ENCODE assay signal across 16 cellular contexts in the genomic region with DNA sequence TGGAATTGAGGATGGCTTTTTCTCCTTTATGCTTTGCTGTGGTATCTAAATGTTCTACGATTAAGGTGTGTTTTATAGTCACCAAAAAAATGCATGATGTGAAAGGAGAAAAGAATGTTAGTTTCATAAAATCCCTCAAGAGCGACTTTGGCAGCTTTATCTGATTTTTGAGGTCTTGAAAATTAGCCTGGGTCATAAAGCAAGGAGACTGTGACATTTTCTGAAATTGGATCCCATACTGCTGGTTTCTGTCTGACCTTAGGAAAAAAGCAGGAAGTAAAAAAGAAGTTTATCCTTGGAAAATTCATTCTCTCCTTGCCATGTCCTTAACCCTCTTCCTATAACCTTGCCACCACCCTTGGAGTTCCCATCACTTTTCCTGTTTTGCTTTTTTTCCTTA.
DNase-seq lines count a peak whose midpoint lies in the region; ATAC-seq, FAIRE-seq and TF ChIP-seq lines count a peak whose summit lies in the region.
"Had no signal": no experiment of that assay in that cellular context is flagged by ENCODE, and none has a peak within 500 bp of the region (broad histone marks: within the 10 kb centered on the region; RNA-seq: fewer than 3 reads in every experiment).

No MANE protein-coding gene starts in this region.

- H3K9me3 ChIP-seq in neural progenitor cell (ENCODE audit: low read depth) = no peaks in the 10 kb centered on the region
- no peaks in the 10 kb centered on the region for H3K9me3 ChIP-seq in naive thymus-derived CD4-positive, alpha-beta T cell (ENCODE audit: control insufficient read depth in 2 of 3, low read length in 3 of 3)
- H3K9me3 ChIP-seq: BLaER1, Caco-2 had no signal

- H3K36me3 Mint-ChIP-seq in HFFc6 (ENCODE audit: low read depth) (no peaks in the 10 kb centered on the region), neural progenitor cell (no peaks in the 10 kb centered on the region)
- H3K36me3 Mint-ChIP-seq in activated T-helper 2 cell treated with anti-CD3 and anti-CD28 coated beads, Interferon-gamma antibody, Interleukin-2, Interleukin-4, amounts not matched to agents 10 μg/mL and 5 μg/mL and 100 μg/mL, durations not matched to agents 14 hours and 24 hours and 36 hours (ENCODE audit: low read depth) = peaks cover 2% of the 10 kb centered on the region
- no peaks in the 10 kb centered on the region for H3K36me3 Mint-ChIP-seq in naive thymus-derived CD4-positive, alpha-beta T cell
- H3K36me3 Mint-ChIP-seq: CD8-positive, alpha-beta memory T cell had no signal

- H2AFZ ChIP-seq in neural progenitor cell (replicated peaks) = no peak overlapping the region

- H3K9me3 Mint-ChIP-seq in HFFc6 (no peaks in the 10 kb centered on the region), neural progenitor cell (no peaks in the 10 kb centered on the region)
- no peaks in the 10 kb centered on the region for H3K9me3 Mint-ChIP-seq in activated T-helper 2 cell treated with anti-CD3 and anti-CD28 coated beads, Interferon-gamma antibody, Interleukin-2, Interleukin-4, amounts not matched to agents 10 μg/mL and 5 μg/mL and 100 μg/mL, durations not matched to agents 14 hours and 24 hours and 36 hours
- H3K9me3 Mint-ChIP-seq in naive thymus-derived CD4-positive, alpha-beta T cell = peaks cover 0 to 2% (median 0%) of the 10 kb centered on the region in 11 donors
- H3K9me3 Mint-ChIP-seq: CD8-positive, alpha-beta memory T cell; H9 had no signal

- H4K20me1 ChIP-seq in neural progenitor cell (ENCODE audit: low read depth) = no peaks in the 10 kb centered on the region
- H4K20me1 ChIP-seq: BLaER1 had no signal

- no peak for FAIRE-seq in D721Med (lab: Jason Lieb, UNC)
- FAIRE-seq: GM12878, GM18507 had no signal

- peaks cover 12% of the 10 kb centered on the region for H3K27me3 Mint-ChIP-seq in HFFc6 (ENCODE audit: insufficient read depth)
- H3K27me3 Mint-ChIP-seq in activated T-helper 2 cell treated with anti-CD3 and anti-CD28 coated beads, Interferon-gamma antibody, Interleukin-2, Interleukin-4, amounts not matched to agents 10 μg/mL and 5 μg/mL and 100 μg/mL, durations not matched to agents 14 hours and 24 hours and 36 hours (ENCODE audit: low read depth) = peaks cover 3% of the 10 kb centered on the region
- peaks cover 10% of the 10 kb centered on the region for H3K27me3 Mint-ChIP-seq in neural progenitor cell (ENCODE audit: insufficient read depth, low read depth)
- peaks cover 0 to 15% (median 4%) of the 10 kb centered on the region in 5 donors for H3K27me3 Mint-ChIP-seq in naive thymus-derived CD4-positive, alpha-beta T cell

- no peaks in the 10 kb centered on the region for H3K36me3 ChIP-seq in neural progenitor cell
- no peaks in the 10 kb centered on the region for H3K36me3 ChIP-seq in naive thymus-derived CD4-positive, alpha-beta T cell (ENCODE audit: control insufficient read depth in 2 of 3, insufficient read depth in 3 of 3, low read length in 3 of 3)
- H3K36me3 ChIP-seq: BLaER1 had no signal

- ATAC-seq in naive thymus-derived CD4-positive, alpha-beta T cell = no peak
- ATAC-seq: GM12878 had no signal

- peaks cover 51% of the 10 kb centered on the region for H3K4me1 ChIP-seq in neural progenitor cell
- H3K4me1 ChIP-seq in naive thymus-derived CD4-positive, alpha-beta T cell (ENCODE audit: control insufficient read depth in 2 of 2, insufficient read depth in 2 of 2, low read length in 2 of 2) = no peaks in the 10 kb centered on the region

- DNase-seq in HFFc6 (peak; percentile 16), neural progenitor cell (ENCODE audit: low spot score) (no peak), D721Med (ENCODE audit: insufficient read length, low spot score) (no peak), dermis blood vessel endothelial cell (no peak)
- DNase-seq in activated T-helper 2 cell treated with anti-CD3 and anti-CD28 coated beads, Interferon-gamma antibody, Interleukin-2, Interleukin-4, amounts not matched to agents 10 μg/mL and 5 μg/mL and 100 μg/mL, durations not matched to agents 14 hours and 24 hours and 36 hours (ENCODE audit: low spot score) = no peak
- no peak for DNase-seq in naive thymus-derived CD4-positive, alpha-beta T cell
- DNase-seq in activated naive CD4-positive, alpha-beta T cell (lab: John Stamatoyannopoulos, UW) = no peak
- DNase-seq: Caco-2; CD8-positive, alpha-beta memory T cell; DMS53; GOT3; H9 had no signal

- no peak overlapping the region for H3K27ac ChIP-seq in neural progenitor cell
- no peak overlapping the region for H3K27ac ChIP-seq in naive thymus-derived CD4-positive, alpha-beta T cell (ENCODE audit: low read depth, low read length)
- H3K27ac ChIP-seq: BLaER1, HL-60 had no signal

- TF ChIP-seq CTCF in HFFc6 (IDR thresholded peaks at IDR 0.05) = no peak
- TF ChIP-seq CTCF in neural progenitor cell (IDR thresholded peaks at IDR 0.05) = no peak
- TF ChIP-seq CTCF in D721Med (IDR thresholded peaks at IDR 0.05; ENCODE audit: insufficient read depth, missing control alignments) = no peak

- H3K79me2 ChIP-seq in neural progenitor cell (ENCODE audit: low read depth) = no peaks in the 10 kb centered on the region

- H3K4me3 Mint-ChIP-seq in HFFc6 (no peak overlapping the region), neural progenitor cell (peak overlapping the region; percentile 42)
- H3K4me3 Mint-ChIP-seq in activated T-helper 2 cell treated with anti-CD3 and anti-CD28 coated beads, Interferon-gamma antibody, Interleukin-2, Interleukin-4, amounts not matched to agents 10 μg/mL and 5 μg/mL and 100 μg/mL, durations not matched to agents 14 hours and 24 hours and 36 hours (ENCODE audit: low read depth) = peak overlapping the region; percentile 24
- H3K4me3 Mint-ChIP-seq in naive thymus-derived CD4-positive, alpha-beta T cell = no peak overlapping the region
- H3K4me3 Mint-ChIP-seq: CD8-positive, alpha-beta memory T cell; H9 had no signal

- no peak overlapping the region for H3K4me2 ChIP-seq in neural progenitor cell

- H3K27me3 ChIP-seq in neural progenitor cell = no peaks in the 10 kb centered on the region
- no peaks in the 10 kb centered on the region for H3K27me3 ChIP-seq in naive thymus-derived CD4-positive, alpha-beta T cell (ENCODE audit: control insufficient read depth in 2 of 2, insufficient read depth in 2 of 2, low read length in 2 of 2)
- H3K27me3 ChIP-seq: BLaER1 had no signal

- CTCF ChIA-PET in naive thymus-derived CD4-positive, alpha-beta T cell (lab: Charles Lee) = no interaction called here

- intact Hi-C loops in activated T-helper 2 cell treated with anti-CD3 and anti-CD28 coated beads, Interferon-gamma antibody, Interleukin-2, Interleukin-4, amounts not matched to agents 10 μg/mL and 5 μg/mL and 100 μg/mL, durations not matched to agents 14 hours and 24 hours and 36 hours (cut with micrococcal nuclease) = loop anchor here (2.0 to 5.0 kb wide), 2 partner anchors 18 to 89 kb away; no protein-coding TSS in a partner anchor
- intact Hi-C loops in naive thymus-derived CD4-positive, alpha-beta T cell (cut with micrococcal nuclease) = no loop called here

- peaks cover 38% of the 10 kb centered on the region for H3F3A ChIP-seq in neural progenitor cell (ENCODE audit: low read depth)

- H3K4me1 Mint-ChIP-seq in HFFc6 (ENCODE audit: low read depth) (peaks cover 18% of the 10 kb centered on the region), neural progenitor cell (peaks cover 47% of the 10 kb centered on the region)
- peaks cover 42% of the 10 kb centered on the region for H3K4me1 Mint-ChIP-seq in activated T-helper 2 cell treated with anti-CD3 and anti-CD28 coated beads, Interferon-gamma antibody, Interleukin-2, Interleukin-4, amounts not matched to agents 10 μg/mL and 5 μg/mL and 100 μg/mL, durations not matched to agents 14 hours and 24 hours and 36 hours (ENCODE audit: low read depth)
- H3K4me1 Mint-ChIP-seq in naive thymus-derived CD4-positive, alpha-beta T cell = peaks cover 9 to 27% (median 17%) of the 10 kb centered on the region in 7 donors

- H3K27ac Mint-ChIP-seq in HFFc6 (no peak overlapping the region), neural progenitor cell (no peak overlapping the region)
- peak overlapping the region; percentile 52 for H3K27ac Mint-ChIP-seq in activated T-helper 2 cell treated with anti-CD3 and anti-CD28 coated beads, Interferon-gamma antibody, Interleukin-2, Interleukin-4, amounts not matched to agents 10 μg/mL and 5 μg/mL and 100 μg/mL, durations not matched to agents 14 hours and 24 hours and 36 hours
- no peak overlapping the region for H3K27ac Mint-ChIP-seq in naive thymus-derived CD4-positive, alpha-beta T cell
- H3K27ac Mint-ChIP-seq: CD8-positive, alpha-beta memory T cell had no signal

- H3K4me3 ChIP-seq in neural progenitor cell = no peak overlapping the region
- no peak overlapping the region for H3K4me3 ChIP-seq in naive thymus-derived CD4-positive, alpha-beta T cell (ENCODE audit: low read length)
- H3K4me3 ChIP-seq: BLaER1, GM12878 had no signal

- POLR2A ChIA-PET in naive thymus-derived CD4-positive, alpha-beta T cell (lab: Charles Lee) = no interaction called here

- H3K9ac ChIP-seq in neural progenitor cell = no peak overlapping the region
- H3K9ac ChIP-seq: BLaER1 had no signal

Comparison
In these comparisons a context has a peak if more than half of its experiments do, and no peak if none do; other contexts are left out.
1. H3K4me3 Mint-ChIP-seq: peak in activated T-helper 2 cell treated with anti-CD3 and anti-CD28 coated beads, Interferon-gamma antibody, Interleukin-2, Interleukin-4, amounts not matched to agents 10 μg/mL and 5 μg/mL and 100 μg/mL, durations not matched to agents 14 hours and 24 hours and 36 hours (single experiment) and neural progenitor cell (single experiment); none in HFFc6 (single experiment) and naive thymus-derived CD4-positive, alpha-beta T cell (0 of 10).